In the genomic region with DNA sequence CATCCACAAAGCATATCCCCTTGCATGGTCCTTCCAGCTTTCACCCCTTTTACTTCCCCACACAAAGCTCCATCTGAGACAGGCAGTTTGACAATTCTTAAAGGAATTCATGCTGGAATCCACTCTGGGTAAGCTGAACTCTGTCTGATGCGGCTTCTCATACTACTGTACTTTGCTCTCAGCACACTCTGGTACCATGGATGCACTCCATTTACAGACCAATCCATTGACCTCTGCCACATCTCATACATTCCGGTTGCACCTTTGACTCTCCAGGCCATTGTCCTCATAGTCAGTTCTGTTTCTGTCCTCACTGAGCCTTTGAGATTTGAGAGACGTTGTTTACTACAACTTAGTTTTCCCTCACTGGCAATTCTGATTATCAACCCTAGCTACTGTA, we compare ENCODE assay signal across 26 cellular contexts. TPM values are rescaled to one million over a fixed set of nuclear protein-coding genes. Genes with fewer than 3 reads are reported as not detected.
A peak's percentile ranks its signal among the peaks of the same experiment; 100 is the strongest.
DNase-seq lines count a peak whose midpoint lies in the region; ATAC-seq and TF ChIP-seq lines count a peak whose summit lies in the region.
"Had no signal": no experiment of that assay in that cellular context is flagged by ENCODE, and none has a peak within 500 bp of the region (broad histone marks: within the 10 kb centered on the region; RNA-seq: fewer than 3 reads in every experiment).

No MANE protein-coding gene starts in this region.

- H3K4me1 ChIP-seq in adipocyte (ENCODE audit: control insufficient read depth, insufficient read depth, low read length) (peaks cover 40% of the 10 kb centered on the region), muscle layer of duodenum (ENCODE audit: control insufficient read depth in 1 of 2, insufficient read depth in 2 of 2, low read length in 2 of 2) (peaks cover 0 to 6% of the 10 kb centered on the region in 2 donors)

- H3K4me3 Mint-ChIP-seq in stimulated activated effector memory CD8-positive, alpha-beta T cell treated with anti-CD3 and anti-CD28 coated beads, Interleukin-12 subunit alpha, Interleukin-12 subunit beta, amount 100 ng/mL, for 72 hours: no peak overlapping the region
- H3K4me3 Mint-ChIP-seq in type B pancreatic cell: no peak overlapping the region
- no peak overlapping the region for H3K4me3 Mint-ChIP-seq in HFFc6
- H3K4me3 Mint-ChIP-seq: activated naive CD4-positive, alpha-beta T cell treated with anti-CD3 and anti-CD28 coated beads, Interleukin-2, amount 10 ng/mL, durations not matched to agents 7 days and 5 days; activated T-cell treated with anti-CD3 and anti-CD28 coated beads, Interleukin-2, amount 50 U/mL, for 72 hours; stimulated activated naive CD8-positive, alpha-beta T cell treated with anti-CD3 and anti-CD28 coated beads, Interleukin-15, Interleukin-2, amounts not matched to agents 100 ng/mL and 50 ng/mL, for 24 hours; T-helper 17 cell had no signal

- no peaks in the 10 kb centered on the region for H3K36me3 Mint-ChIP-seq in stimulated activated effector memory CD8-positive, alpha-beta T cell treated with anti-CD3 and anti-CD28 coated beads, Interleukin-12 subunit alpha, Interleukin-12 subunit beta, amount 100 ng/mL, for 72 hours
- H3K36me3 Mint-ChIP-seq in type B pancreatic cell: no peaks in the 10 kb centered on the region
- no peaks in the 10 kb centered on the region for H3K36me3 Mint-ChIP-seq in HFFc6 (ENCODE audit: low read depth)
- H3K36me3 Mint-ChIP-seq: activated naive CD4-positive, alpha-beta T cell treated with anti-CD3 and anti-CD28 coated beads, Interleukin-2, amount 10 ng/mL, durations not matched to agents 7 days and 5 days had no signal

- H3K27ac ChIP-seq in muscle layer of duodenum (ENCODE audit: low read length): peak overlapping the region; percentile 76
- H3K27ac ChIP-seq: spleen, tibial artery had no signal

- H3K4me3 ChIP-seq in adipocyte (ENCODE audit: low read length) (no peak overlapping the region), muscle layer of duodenum (ENCODE audit: low read depth in 1 of 2, low read length in 2 of 2) (no peak overlapping the region)
- H3K4me3 ChIP-seq: spleen, tibial artery had no signal

- DNase-seq in adipocyte (ENCODE audit: low read depth) (peak; percentile 26), fibroblast of peridontal ligament (ENCODE audit: extremely low read depth) (peak; percentile 23), type B pancreatic cell (ENCODE audit: extremely low spot score, unreplicated experiment) (no peak), HFFc6 (no peak)
- DNase-seq in stimulated activated effector memory CD8-positive, alpha-beta T cell treated with anti-CD3 and anti-CD28 coated beads, Interleukin-12 subunit alpha, Interleukin-12 subunit beta, amount 100 ng/mL, for 72 hours (ENCODE audit: low spot score in 2 of 2): no peak
- DNase-seq: activated CD4-positive, alpha-beta T cell treated with anti-CD3 and anti-CD28 coated beads for 4 hours; activated naive CD4-positive, alpha-beta T cell treated with anti-CD3 and anti-CD28 coated beads, Interleukin-2, amount 10 ng/mL, durations not matched to agents 7 days and 5 days; activated T-cell treated with anti-CD3 and anti-CD28 coated beads, Interleukin-2, amount 50 U/mL, for 72 hours; C1 segment of cervical spinal cord; effector CD8-positive, alpha-beta T cell; glutamatergic neuron; left cardiac atrium; midbrain; NCI-H510A; spleen; stimulated activated CD4-positive, alpha-beta T cell treated with anti-CD3 and anti-CD28 coated beads, Interleukin-4, amount 100 ng/mL, for 1 hour; T-helper 17 cell; tibial artery had no signal

- H3K9me3 ChIP-seq in adipocyte (ENCODE audit: control insufficient read depth, low read length) (no peaks in the 10 kb centered on the region), muscle layer of duodenum (ENCODE audit: control insufficient read depth in 1 of 2, low read length in 2 of 2) (no peaks in the 10 kb centered on the region)
- H3K9me3 ChIP-seq: spleen, tibial artery had no signal

- H3K27me3 ChIP-seq in adipocyte (replicated peaks; ENCODE audit: control insufficient read depth, insufficient read depth, low read length) (no peaks in the 10 kb centered on the region), muscle layer of duodenum (ENCODE audit: low read depth, low read length) (no peaks in the 10 kb centered on the region)
- H3K27me3 ChIP-seq: spleen, tibial artery had no signal

- no peak overlapping the region for H3K27ac Mint-ChIP-seq in stimulated activated effector memory CD8-positive, alpha-beta T cell treated with anti-CD3 and anti-CD28 coated beads, Interleukin-12 subunit alpha, Interleukin-12 subunit beta, amount 100 ng/mL, for 72 hours
- H3K27ac Mint-ChIP-seq in type B pancreatic cell (no peak overlapping the region), HFFc6 (no peak overlapping the region)
- H3K27ac Mint-ChIP-seq: activated naive CD4-positive, alpha-beta T cell treated with anti-CD3 and anti-CD28 coated beads, Interleukin-2, amount 10 ng/mL, durations not matched to agents 7 days and 5 days; activated T-cell treated with anti-CD3 and anti-CD28 coated beads, Interleukin-2, amount 50 U/mL, for 72 hours; stimulated activated naive CD8-positive, alpha-beta T cell treated with anti-CD3 and anti-CD28 coated beads, Interleukin-15, Interleukin-2, amounts not matched to agents 100 ng/mL and 50 ng/mL, for 24 hours; T-helper 17 cell had no signal

- H3K9ac ChIP-seq in adipocyte (ENCODE audit: low read length): no peak overlapping the region

- H3K9me3 Mint-ChIP-seq in stimulated activated effector memory CD8-positive, alpha-beta T cell treated with anti-CD3 and anti-CD28 coated beads, Interleukin-12 subunit alpha, Interleukin-12 subunit beta, amount 100 ng/mL, for 72 hours: no peaks in the 10 kb centered on the region
- H3K9me3 Mint-ChIP-seq in type B pancreatic cell: no peaks in the 10 kb centered on the region
- no peaks in the 10 kb centered on the region for H3K9me3 Mint-ChIP-seq in HFFc6
- H3K9me3 Mint-ChIP-seq: activated naive CD4-positive, alpha-beta T cell treated with anti-CD3 and anti-CD28 coated beads, Interleukin-2, amount 10 ng/mL, durations not matched to agents 7 days and 5 days; activated T-cell treated with anti-CD3 and anti-CD28 coated beads, Interleukin-2, amount 50 U/mL, for 72 hours; stimulated activated naive CD8-positive, alpha-beta T cell treated with anti-CD3 and anti-CD28 coated beads, Interleukin-15, Interleukin-2, amounts not matched to agents 100 ng/mL and 50 ng/mL, for 24 hours had no signal

- no peaks in the 10 kb centered on the region for H3K36me3 ChIP-seq in adipocyte (ENCODE audit: control insufficient read depth, insufficient read depth, low read length, severe bottlenecking)
- no peaks in the 10 kb centered on the region for H3K36me3 ChIP-seq in muscle layer of duodenum (ENCODE audit: control insufficient read depth in 1 of 2, insufficient read depth in 2 of 2, low read length in 2 of 2)
- H3K36me3 ChIP-seq: spleen, tibial artery had no signal

- no peaks in the 10 kb centered on the region for H3K4me1 Mint-ChIP-seq in stimulated activated effector memory CD8-positive, alpha-beta T cell treated with anti-CD3 and anti-CD28 coated beads, Interleukin-12 subunit alpha, Interleukin-12 subunit beta, amount 100 ng/mL, for 72 hours
- H3K4me1 Mint-ChIP-seq in type B pancreatic cell (ENCODE audit: unreplicated experiment) (peaks cover 11% of the 10 kb centered on the region), HFFc6 (ENCODE audit: low read depth) (peaks cover 41% of the 10 kb centered on the region)
- H3K4me1 Mint-ChIP-seq: T-helper 17 cell had no signal

- H3K27me3 Mint-ChIP-seq in type B pancreatic cell: no peaks in the 10 kb centered on the region
- no peaks in the 10 kb centered on the region for H3K27me3 Mint-ChIP-seq in HFFc6 (ENCODE audit: insufficient read depth)
- H3K27me3 Mint-ChIP-seq: stimulated activated naive CD8-positive, alpha-beta T cell treated with anti-CD3 and anti-CD28 coated beads, Interleukin-15, Interleukin-2, amounts not matched to agents 100 ng/mL and 50 ng/mL, for 24 hours had no signal

- TF ChIP-seq CTCF in type B pancreatic cell (conservative IDR thresholded peaks at IDR 0.05) (no peak), HFFc6 (IDR thresholded peaks at IDR 0.05) (no peak)

- ATAC-seq in stimulated activated effector memory CD8-positive, alpha-beta T cell treated with anti-CD3 and anti-CD28 coated beads, Interleukin-12 subunit alpha, Interleukin-12 subunit beta, amount 100 ng/mL, for 72 hours: peak; percentile 16
- no peak for ATAC-seq in GM18858 (IDR thresholded peaks at IDR 0.05; ENCODE audit: unreplicated experiment)
- ATAC-seq: activated T-cell treated with anti-CD3 and anti-CD28 coated beads, Interleukin-2, amount 50 U/mL, for 72 hours; T-helper 17 cell had no signal

RNA-seq across cellular contexts. Expression of gene SPATA9, which starts 12.2 kb away (rescaled TPM):
- 0.29 TPM in 2 replicates for total RNA-seq in type B pancreatic cell (ENCODE audit: low replicate concordance)
- under 1 TPM; 0.17 to 0.73 (median 0.48) TPM for total RNA-seq in HFFc6 (2021; fragmentation: NEBNext Ultra II Directional; extraction: Animal tissue kit (Norgen Biotek cat#: 25700))
- total RNA-seq: MCF 10A, SK-MEL-5, T-helper 17 cell had no signal

RNA-seq across cellular contexts. Expression of gene RFESD, which starts 24.0 kb away (rescaled TPM):
- total RNA-seq in type B pancreatic cell (ENCODE audit: low replicate concordance): 1.6 and 2.5 TPM in 2 replicates
- total RNA-seq in HFFc6 (2021; fragmentation: NEBNext Ultra II Directional; extraction: Animal tissue kit (Norgen Biotek cat#: 25700)): 1 to 10 TPM; 2.2 to 3.7 (median 2.3) TPM

RNA-seq across cellular contexts. Expression of gene GPR150, which starts 50.7 kb away (rescaled TPM):
- not detected in 2 replicates for total RNA-seq in type B pancreatic cell (ENCODE audit: low replicate concordance)
- total RNA-seq in HFFc6 (2021; fragmentation: NEBNext Ultra II Directional; extraction: Animal tissue kit (Norgen Biotek cat#: 25700)): under 1 TPM; 0.14 to 0.35 (median 0.22) TPM
- total RNA-seq: cerebellum, H4, MCF 10A, RPMI7951, SK-MEL-5 had no signal

Comparison
In these comparisons a context has a peak if more than half of its experiments do, and no peak if none do; other contexts are left out.
1. DNase-seq: peak in adipocyte (single experiment) and fibroblast of peridontal ligament (single experiment); none in stimulated activated effector memory CD8-positive, alpha-beta T cell treated with anti-CD3 and anti-CD28 coated beads, Interleukin-12 subunit alpha, Interleukin-12 subunit beta, amount 100 ng/mL, for 72 hours (0 of 2), type B pancreatic cell (single experiment) and HFFc6 (single experiment).